ENCODE assay signal across 12 cellular contexts in the genomic region with DNA sequence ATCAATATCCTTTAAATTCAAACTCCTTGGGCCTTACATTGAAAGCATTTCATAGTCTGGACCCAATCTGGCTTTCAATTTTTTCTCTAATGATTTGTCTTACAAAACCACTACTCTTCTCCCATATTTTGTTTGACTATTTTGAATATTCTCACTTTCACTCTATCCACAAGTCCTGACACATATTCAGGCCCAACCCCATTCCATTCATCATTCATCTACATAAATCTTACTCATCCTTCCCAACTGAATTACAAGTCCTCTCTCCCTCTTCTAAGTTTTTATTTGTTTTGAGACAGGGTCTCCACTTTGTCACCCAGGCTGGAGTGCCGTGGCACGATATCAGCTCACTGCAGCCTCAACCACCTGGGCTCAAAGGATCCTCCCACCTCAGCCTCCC.
"Had no signal": no experiment of that assay in that cellular context is flagged by ENCODE, and none has a peak within 500 bp of the region (broad histone marks: within the 10 kb centered on the region; RNA-seq: fewer than 3 reads in every experiment).

No MANE protein-coding gene starts in this region.

- H3K27me3 ChIP-seq: adrenal gland had no signal

- H3K9me3 ChIP-seq: adrenal gland had no signal

- H3K4me1 ChIP-seq: adrenal gland had no signal

- H3K27ac Mint-ChIP-seq: mesothelial cell of epicardium had no signal

- DNase-seq: activated CD4-positive, CD25-positive, alpha-beta regulatory T cell treated with anti-CD3 and anti-CD28 coated beads, Interleukin-2, amount 50 U/mL, for 72 hours; activated CD8-positive, alpha-beta memory T cell treated with anti-CD3 and anti-CD28 coated beads for 24 hours; activated gamma-delta T cell treated with Interleukin-2 at 50 U/mL for 16 hours; adrenal gland; central memory CD4-positive, alpha-beta T cell; cortex of kidney; effector CD8-positive, alpha-beta T cell; posterior cingulate gyrus; SHP77 treated with DMSO at 0.1 percent for 48 hours; substantia nigra had no signal

- H3K27ac ChIP-seq: adrenal gland, skin epidermis had no signal

- H3K4me3 Mint-ChIP-seq: mesothelial cell of epicardium had no signal
